ENCODE assay signal across 14 cellular contexts in the genomic region with DNA sequence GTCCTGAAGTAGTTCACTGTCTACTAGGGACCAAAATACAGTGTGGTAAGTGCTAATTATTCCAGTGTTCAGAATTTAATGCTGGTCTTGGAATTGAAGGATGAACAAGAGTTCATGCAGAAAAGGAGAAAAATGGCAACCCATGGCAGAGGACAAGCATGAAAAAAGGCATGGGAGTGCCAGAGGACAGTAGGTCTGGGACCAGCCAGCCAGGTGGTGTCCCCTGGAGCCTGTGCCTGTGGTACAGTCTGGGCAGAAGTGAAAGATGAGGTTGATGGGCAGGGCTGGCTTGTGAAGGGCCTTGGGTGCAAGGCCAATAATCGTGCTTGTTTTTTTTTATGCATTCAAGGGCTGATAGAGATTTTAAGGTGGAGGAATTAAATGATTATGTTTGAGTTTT. TPM values are rescaled to one million over a fixed set of nuclear protein-coding genes. Genes with fewer than 3 reads are reported as not detected.
DNase-seq lines count a peak whose midpoint lies in the region; ATAC-seq and TF ChIP-seq lines count a peak whose summit lies in the region.
"Had no signal": no experiment of that assay in that cellular context is flagged by ENCODE, and none has a peak within 500 bp of the region (broad histone marks: within the 10 kb centered on the region; RNA-seq: fewer than 3 reads in every experiment).

No MANE protein-coding gene starts in this region.

- H3K4me1 ChIP-seq in Caco-2 (peaks cover 49% of the 10 kb centered on the region), osteoblast (ENCODE audit: insufficient read depth, low read length) (peaks cover 31% of the 10 kb centered on the region)
- H3K4me1 ChIP-seq: upper lobe of left lung had no signal

- ATAC-seq in GM19395 (IDR thresholded peaks at IDR 0.05; ENCODE audit: unreplicated experiment) (peak; percentile 60), HG02852 (IDR thresholded peaks at IDR 0.05; ENCODE audit: unreplicated experiment) (peak; percentile 44), HG03039 (IDR thresholded peaks at IDR 0.05; ENCODE audit: unreplicated experiment) (no peak)
- ATAC-seq: K562 had no signal

- H3K4me3 Mint-ChIP-seq in Caco-2 (ENCODE audit: unreplicated experiment), result no peak overlapping the region
- H3K4me3 Mint-ChIP-seq: activated CD4-positive, alpha-beta memory T cell treated with anti-CD3 and anti-CD28 coated beads, Interleukin-2, amount 10 ng/mL, durations not matched to agents 7 days and 5 days had no signal

- H3K4me3 ChIP-seq in Caco-2 (ENCODE audit: low read depth, low read length) (no peak overlapping the region), SU-DHL-6 (ENCODE audit: insufficient read depth, low read length, poor library complexity, severe bottlenecking) (no peak overlapping the region), osteoblast (ENCODE audit: insufficient read depth, low read length) (no peak overlapping the region), lower leg skin (ENCODE audit: low read depth, poor library complexity, severe bottlenecking) (no peak overlapping the region)
- H3K4me3 ChIP-seq: K562, upper lobe of left lung had no signal

- H2AFZ ChIP-seq in SU-DHL-6 (ENCODE audit: low read depth, low read length, severe bottlenecking), result no peak overlapping the region
- no peak overlapping the region for H2AFZ ChIP-seq in osteoblast (ENCODE audit: low read length)

- no peak for TF ChIP-seq CTCF in Caco-2 (IDR thresholded peaks at IDR 0.05; ENCODE audit: insufficient read depth in 1 of 2, low read depth in 1 of 2, low read length in 1 of 2, severe bottlenecking in 1 of 2, unreplicated experiment in 1 of 2)
- TF ChIP-seq CTCF in SU-DHL-6 (IDR thresholded peaks at IDR 0.05; ENCODE audit: insufficient read depth, low read length, poor library complexity, severe bottlenecking), result no peak
- no peak for TF ChIP-seq CTCF in osteoblast (IDR thresholded peaks at IDR 0.05; ENCODE audit: extremely low read depth, low read depth, low read length)
- no peak for TF ChIP-seq CTCF in lower leg skin (IDR thresholded peaks at IDR 0.05)

- peaks cover 45% of the 10 kb centered on the region for H3K36me3 Mint-ChIP-seq in Caco-2 (ENCODE audit: insufficient read depth, unreplicated experiment)

- intact Hi-C loops in Caco-2 (cut with micrococcal nuclease; ENCODE audit: unreplicated experiment), result no loop called here
- intact Hi-C loops in lower leg skin (cut with DNase I; ENCODE audit: low total_unique reads), result no loop called here

- peaks cover 24% of the 10 kb centered on the region for H3F3A ChIP-seq in SU-DHL-6 (ENCODE audit: insufficient read depth)

- POLR2A ChIA-PET in Caco-2 (lab: Charles Lee), result no interaction called here

- H3K9me3 ChIP-seq in Caco-2, result no peaks in the 10 kb centered on the region
- no peaks in the 10 kb centered on the region for H3K9me3 ChIP-seq in SU-DHL-6 (ENCODE audit: insufficient read depth, low read length)
- no peaks in the 10 kb centered on the region for H3K9me3 ChIP-seq in osteoblast (ENCODE audit: low read depth, low read length)
- H3K9me3 ChIP-seq: upper lobe of left lung had no signal

- no peak for TF ChIP-seq POLR2A in lower leg skin (IDR thresholded peaks at IDR 0.05)

- H3K27ac ChIP-seq in SU-DHL-6 (ENCODE audit: low read depth, low read length) (peak overlapping the region; percentile 74), osteoblast (ENCODE audit: low read depth, low read length) (no peak overlapping the region)
- H3K27ac ChIP-seq: upper lobe of left lung had no signal

- H3K9me2 ChIP-seq in SU-DHL-6 (replicated peaks; ENCODE audit: insufficient read depth, low read length), result no peaks in the 10 kb centered on the region

- CTCF ChIA-PET in Caco-2 (lab: Charles Lee), result no interaction called here

- no TSS peak for BruUV-seq in Caco-2 (replicated peaks; lab: Mats Ljungman, UMichigan)

- DNase-seq in Caco-2 (no peak), osteoblast (ENCODE audit: insufficient read length, low spot score, missing footprints) (no peak), lower leg skin (ENCODE audit: low spot score in 2 of 2) (no peak)
- DNase-seq in activated CD4-positive, alpha-beta T cell treated with anti-CD3 and anti-CD28 coated beads, Interleukin-2, amount 50 U/mL, for 48 hours, result no peak
- DNase-seq: activated CD4-positive, alpha-beta memory T cell treated with anti-CD3 and anti-CD28 coated beads, Interleukin-2, amount 10 ng/mL, durations not matched to agents 7 days and 5 days; head of caudate nucleus; NCI-H2227 treated with DMSO at 0.1 percent for 48 hours; SHP77; upper lobe of left lung had no signal

- H3K27ac Mint-ChIP-seq in Caco-2 (ENCODE audit: unreplicated experiment), result peak overlapping the region; percentile 25

- H4K20me1 ChIP-seq in SU-DHL-6 (ENCODE audit: low read depth, low read length) (peaks cover 5% of the 10 kb centered on the region; the same call in 1 of the 2 replicates), osteoblast (ENCODE audit: insufficient read depth, low read length) (peaks cover 5% of the 10 kb centered on the region)

- H3K9me3 Mint-ChIP-seq in Caco-2 (ENCODE audit: unreplicated experiment), result peaks cover 11% of the 10 kb centered on the region
- H3K9me3 Mint-ChIP-seq: activated CD4-positive, alpha-beta memory T cell treated with anti-CD3 and anti-CD28 coated beads, Interleukin-2, amount 10 ng/mL, durations not matched to agents 7 days and 5 days had no signal

- H3K4me2 ChIP-seq in SU-DHL-6 (ENCODE audit: low read depth, low read length, poor library complexity, severe bottlenecking), result peak overlapping the region; percentile 49
- no peak overlapping the region for H3K4me2 ChIP-seq in osteoblast (ENCODE audit: insufficient read depth, low read length)

- H3K27me3 ChIP-seq in Caco-2 (replicated peaks; ENCODE audit: control insufficient read depth, insufficient read depth, low read length), result no peaks in the 10 kb centered on the region
- H3K27me3 ChIP-seq in SU-DHL-6 (ENCODE audit: low read length), result no peaks in the 10 kb centered on the region
- no peaks in the 10 kb centered on the region for H3K27me3 ChIP-seq in osteoblast (ENCODE audit: insufficient read depth, low read length)
- H3K27me3 ChIP-seq: upper lobe of left lung had no signal

- H3K4me1 Mint-ChIP-seq in Caco-2 (ENCODE audit: low read depth, unreplicated experiment), result peaks cover 42% of the 10 kb centered on the region

- H3K79me2 ChIP-seq in SU-DHL-6 (ENCODE audit: insufficient read depth, low read length) (peaks cover 93% of the 10 kb centered on the region), osteoblast (ENCODE audit: insufficient read depth, low read length) (peaks cover 74% of the 10 kb centered on the region)

- WGBS in lower leg skin, 2 donors, result 58 to 59% methylated on average over 1 of the region's 1 CpG

- no peak overlapping the region for H3K9ac ChIP-seq in SU-DHL-6 (ENCODE audit: low read length)

- H3K27me3 Mint-ChIP-seq in Caco-2 (ENCODE audit: insufficient read depth, unreplicated experiment), result no peaks in the 10 kb centered on the region
- H3K27me3 Mint-ChIP-seq: activated CD4-positive, alpha-beta memory T cell treated with anti-CD3 and anti-CD28 coated beads, Interleukin-2, amount 10 ng/mL, durations not matched to agents 7 days and 5 days had no signal

- H3K36me3 ChIP-seq in Caco-2 (ENCODE audit: control insufficient read depth, insufficient read depth, low read length) (no peaks in the 10 kb centered on the region), SU-DHL-6 (ENCODE audit: low read length) (0 out of 2 replicates have a peak, but pooled peaks cover 6% of the 10 kb centered on the region), osteoblast (ENCODE audit: insufficient read depth, low read length) (peaks cover 3% of the 10 kb centered on the region)
- H3K36me3 ChIP-seq: upper lobe of left lung had no signal

RNA-seq across cellular contexts. Expression of gene C12orf75, which starts 21.0 kb away (rescaled TPM):
- total RNA-seq in Caco-2 (2022) (173 and 209 TPM in 2 replicates), osteoblast (48.5 and 58.0 TPM in 2 replicates), lower leg skin (10 to 100 TPM; 13.2 to 24.3 (median 15.4) TPM)
